8 cellular contexts compared by ENCODE assay signal in the genomic region with DNA sequence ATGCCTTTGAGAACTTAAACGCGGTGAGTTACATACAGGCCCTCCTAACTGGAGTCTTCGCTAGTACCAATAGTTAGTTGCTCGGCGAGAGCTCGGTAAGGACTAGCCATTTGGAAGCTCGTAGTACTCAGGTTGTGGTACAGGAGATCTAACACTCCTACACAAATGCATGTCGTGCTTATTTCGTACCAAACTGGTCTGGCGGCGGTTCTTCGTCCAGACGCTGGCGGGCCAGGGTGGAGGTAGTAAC. TPM values are rescaled to one million over a fixed set of nuclear protein-coding genes. Genes with fewer than 3 reads are reported as not detected.
DNase-seq lines count a peak whose midpoint lies in the region; ATAC-seq, FAIRE-seq and TF ChIP-seq lines count a peak whose summit lies in the region.

No MANE protein-coding gene starts in this region.

- H3K4me1 ChIP-seq in OCI-LY1 (ENCODE audit: insufficient read depth, low read length, severe bottlenecking) (peaks cover 37% of the 10 kb centered on the region), esophagus squamous epithelium (peaks cover 4 to 42% (median 9%) of the 10 kb centered on the region in 3 donors), pancreas (peaks cover 6 to 38% (median 7%) of the 10 kb centered on the region in 3 donors)

- H3K27me3 ChIP-seq in OCI-LY1 (ENCODE audit: insufficient read depth, low read length) (no peaks in the 10 kb centered on the region), esophagus squamous epithelium (no peaks in the 10 kb centered on the region), pancreas (no peaks in the 10 kb centered on the region)

- H3K27ac ChIP-seq in OCI-LY1 (ENCODE audit: low read depth, low read length, poor library complexity, severe bottlenecking) (peak overlapping the region; percentile 72), esophagus squamous epithelium (peak overlapping the region; percentile 96 to 99 (median 98)), pancreas (peak overlapping the region; percentile 82 to 95 (median 88))

- ATAC-seq in GM19438 (IDR thresholded peaks at IDR 0.05; ENCODE audit: low read depth, unreplicated experiment), result peak; percentile 19
- ATAC-seq in pancreas, result peak; percentile 23 to 59 (median 49)
- ATAC-seq in GM21447 (IDR thresholded peaks at IDR 0.05; ENCODE audit: unreplicated experiment), result no peak

- H3K36me3 ChIP-seq in OCI-LY1 (ENCODE audit: insufficient read depth, low read length) (peaks cover 17% of the 10 kb centered on the region; the same call in 1 of the 2 replicates), esophagus squamous epithelium (peaks cover 0 to 22% (median 0%) of the 10 kb centered on the region in 3 donors), pancreas (no peaks in the 10 kb centered on the region)

- TF ChIP-seq CTCF in OCI-LY1 (IDR thresholded peaks at IDR 0.05; ENCODE audit: low read length) (no peak), esophagus squamous epithelium (IDR thresholded peaks at IDR 0.05) (no peak), pancreas (IDR thresholded peaks at IDR 0.05) (no peak)

- H3K9me2 ChIP-seq in OCI-LY1 (ENCODE audit: low read depth, low read length), result no peaks in the 10 kb centered on the region

- WGBS in esophagus squamous epithelium, 2 donors, result 1% methylated on average over 12 to 14 of the region's 14 CpGs
- WGBS in pancreas, 2 donors, result 1% methylated on average over 14 of the region's 14 CpGs

- peaks cover 9% of the 10 kb centered on the region; the same call in 1 of the 2 replicates for H3K79me2 ChIP-seq in OCI-LY1 (ENCODE audit: insufficient read depth, low read length)

- H3K4me3 ChIP-seq in OCI-LY1 (ENCODE audit: low read depth, low read length, poor library complexity, severe bottlenecking) (peak overlapping the region; percentile 69), esophagus squamous epithelium (peak overlapping the region; percentile 78 to 91 (median 86)), pancreas (peak overlapping the region; percentile 54 to 80 (median 66))

- H4K20me1 ChIP-seq in OCI-LY1 (ENCODE audit: insufficient read depth, low read length), result no peaks in the 10 kb centered on the region

- TF ChIP-seq POLR2A in esophagus squamous epithelium (IDR thresholded peaks at IDR 0.05), result no peak

- no peak for FAIRE-seq in pancreas (lab: Jason Lieb, UNC)

- DNase-seq in esophagus squamous epithelium (lab: John Stamatoyannopoulos, UW), result no peak
- no peak for DNase-seq in pancreas
- DNase-seq in ecto neural progenitor cell (ENCODE audit: low spot score), result no peak
- DNase-seq in LoVo (ENCODE audit: low spot score), result no peak
- no peak for DNase-seq in NK-92 treated with Interleukin-12 subunit alpha and Interleukin-12 subunit beta, amount 100 ng/mL, for 24 hours (lab: John Stamatoyannopoulos, UW)

- H3K9ac ChIP-seq in OCI-LY1 (ENCODE audit: low read length), result peak overlapping the region; percentile 81

- intact Hi-C loops in esophagus squamous epithelium (cut with DNase I), result loop anchor here (10.0 kb wide), 1 partner anchor 69 kb away; no protein-coding TSS in a partner anchor
- intact Hi-C loops in pancreas (cut with DNase I), result no loop called here

- H3F3A ChIP-seq in OCI-LY1 (ENCODE audit: insufficient read depth, low read length), result no peaks in the 10 kb centered on the region

- no peak overlapping the region for H2AFZ ChIP-seq in OCI-LY1 (ENCODE audit: low read length)

- H3K9me3 ChIP-seq in OCI-LY1 (ENCODE audit: low read length) (no peaks in the 10 kb centered on the region), esophagus squamous epithelium (no peaks in the 10 kb centered on the region), pancreas (no peaks in the 10 kb centered on the region)

- peak overlapping the region; percentile 78 for H3K4me2 ChIP-seq in OCI-LY1 (ENCODE audit: low read length)

RNA-seq across cellular contexts. Expression of a gene that starts 0.3 kb away (rescaled TPM):
- 10 to 100 TPM; 17.9 to 33.6 (median 25.7) TPM for total RNA-seq in esophagus squamous epithelium
- 10 to 100 TPM; 11.3 to 18.1 (median 14.2) TPM for total RNA-seq in pancreas
- polyA plus RNA-seq in pancreas, result 1 to 10 TPM; 4.7 to 7.8 TPM
